In genomic region chr2:212994976-212995375, GRCh38 we compare ENCODE assay signal across 22 cellular contexts.
"Had no signal": no experiment of that assay in that cellular context is flagged by ENCODE, and none has a peak within 500 bp of the region (broad histone marks: within the 10 kb centered on the region; RNA-seq: fewer than 3 reads in every experiment).

No MANE protein-coding gene starts in this region.

- ATAC-seq: activated CD4-positive, alpha-beta T cell treated with anti-CD3 and anti-CD28 coated beads for 36 hours; activated CD8-positive, alpha-beta T cell treated with anti-CD3 and anti-CD28 coated beads for 36 hours; activated T-cell treated with anti-CD3 and anti-CD28 coated beads, Interleukin-2, amount 50 U/mL, for 72 hours; gastrocnemius medialis; heart right ventricle; left ventricle myocardium superior had no signal

- H3K4me3 ChIP-seq: ascending aorta, gastrocnemius medialis, heart right ventricle, psoas muscle, suprapubic skin, upper lobe of left lung had no signal

- H3K4me3 Mint-ChIP-seq: activated CD4-positive, alpha-beta T cell treated with anti-CD3 and anti-CD28 coated beads for 36 hours; activated CD8-positive, alpha-beta T cell treated with anti-CD3 and anti-CD28 coated beads for 36 hours; activated T-cell treated with anti-CD3 and anti-CD28 coated beads, Interleukin-2, amount 50 U/mL, for 72 hours; nephron had no signal

- H3K27ac Mint-ChIP-seq: activated CD4-positive, alpha-beta T cell treated with anti-CD3 and anti-CD28 coated beads for 36 hours; activated CD8-positive, alpha-beta T cell treated with anti-CD3 and anti-CD28 coated beads for 36 hours; activated T-cell treated with anti-CD3 and anti-CD28 coated beads, Interleukin-2, amount 50 U/mL, for 72 hours; nephron had no signal

- H3K27ac ChIP-seq: ascending aorta, gastrocnemius medialis, heart right ventricle, psoas muscle, suprapubic skin, upper lobe of left lung had no signal

- H3K27me3 Mint-ChIP-seq: activated CD8-positive, alpha-beta T cell treated with anti-CD3 and anti-CD28 coated beads for 36 hours had no signal

- H3K36me3 ChIP-seq: ascending aorta, gastrocnemius medialis, heart right ventricle, suprapubic skin, upper lobe of left lung had no signal

- H3K4me1 ChIP-seq: ascending aorta, gastrocnemius medialis, heart right ventricle, psoas muscle, suprapubic skin, upper lobe of left lung had no signal

- H3K4me1 Mint-ChIP-seq: nephron had no signal

- DNase-seq: activated CD4-positive, alpha-beta T cell treated with anti-CD3 and anti-CD28 coated beads for 36 hours; activated CD8-positive, alpha-beta memory T cell treated with anti-CD3 and anti-CD28 coated beads, Interleukin-2, amount 50 U/mL, for 4 hours; activated CD8-positive, alpha-beta T cell treated with anti-CD3 and anti-CD28 coated beads for 36 hours; activated gamma-delta T cell treated with Interleukin-2 at 50 U/mL for 16 hours; activated T-cell treated with anti-CD3 and anti-CD28 coated beads, Interleukin-2, amount 50 U/mL, for 72 hours; caudate nucleus; cortex of kidney; effector memory CD4-positive, alpha-beta T cell; erythroblast; gastrocnemius medialis; heart right ventricle; islet precursor cell; left ventricle myocardium superior; mesendoderm; occipital lobe; psoas muscle; stimulated activated CD4-positive, alpha-beta T cell treated with anti-CD3 and anti-CD28 coated beads, Interleukin-2, amount 100 ng/mL, for 48 hours; stimulated activated naive CD4-positive, alpha-beta T cell treated with Interleukin-2 at 50 U/mL for 16 hours; upper lobe of left lung had no signal

- H3K9me3 ChIP-seq: ascending aorta, gastrocnemius medialis, heart right ventricle, psoas muscle, suprapubic skin, upper lobe of left lung had no signal

- H3K27me3 ChIP-seq: ascending aorta, gastrocnemius medialis, heart right ventricle, suprapubic skin, upper lobe of left lung had no signal

- H3K9me3 Mint-ChIP-seq: activated CD8-positive, alpha-beta T cell treated with anti-CD3 and anti-CD28 coated beads for 36 hours; activated T-cell treated with anti-CD3 and anti-CD28 coated beads, Interleukin-2, amount 50 U/mL, for 72 hours; nephron had no signal
